ENCODE assay signal across 1 cellular context in genomic region chrX:15334561-15334960, GRCh38.
TF ChIP-seq lines count a peak whose summit lies in the region.

No MANE protein-coding gene starts in this region.

TF ChIP-seq in SK-N-SH, 30 proteins besides CTCF, POLR2A, EP300 and RAD21 (continued from another document):
- no peak for TF ChIP-seq FOXM1 (IDR thresholded peaks at IDR 0.05; ENCODE audit: low read depth)
- TF ChIP-seq TEAD4 (IDR thresholded peaks at IDR 0.05; ENCODE audit: borderline replicate concordance, insufficient read depth) = no peak
- TF ChIP-seq PBX3 (IDR thresholded peaks at IDR 0.05) = no peak
- TF ChIP-seq RCOR1 (IDR thresholded peaks at IDR 0.05; ENCODE audit: low read length) = no peak
- no peak for TF ChIP-seq RXRA (IDR thresholded peaks at IDR 0.05; ENCODE audit: borderline replicate concordance, low read depth)
- TF ChIP-seq ZBTB33 (IDR thresholded peaks at IDR 0.05; ENCODE audit: borderline replicate concordance, low read depth) = no peak
- TF ChIP-seq REST (IDR thresholded peaks at IDR 0.05; ENCODE audit: low read depth, low read length) = no peak
- TF ChIP-seq YY1 (IDR thresholded peaks at IDR 0.05; ENCODE audit: low read depth) = no peak
TF ChIP-seq in SK-N-SH: peak in this region for 0.
